In the genomic region with DNA sequence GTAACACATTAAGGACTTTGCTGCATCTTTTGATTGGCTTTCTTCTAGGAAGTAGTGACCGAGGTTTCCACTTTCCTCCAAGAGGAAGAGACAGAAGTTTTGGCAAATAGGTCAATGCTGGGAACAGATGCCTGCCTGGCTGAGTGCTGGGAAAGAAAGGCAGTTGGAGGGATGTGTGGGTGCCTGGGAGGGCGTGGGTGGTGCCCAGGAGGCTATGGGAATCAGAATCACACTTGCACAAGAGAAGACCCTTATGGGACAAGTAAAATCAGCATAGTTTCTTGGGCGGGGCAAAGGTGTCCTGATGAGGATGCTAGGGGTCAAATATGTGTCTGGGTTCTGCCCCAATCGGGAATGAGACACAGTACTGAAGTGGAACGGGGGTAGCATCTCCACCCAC, we compare ENCODE assay signal across 10 cellular contexts. TPM values are rescaled to one million over a fixed set of nuclear protein-coding genes. Genes with fewer than 3 reads are reported as not detected.
DNase-seq lines count a peak whose midpoint lies in the region; ATAC-seq, FAIRE-seq and TF ChIP-seq lines count a peak whose summit lies in the region.
"Had no signal": no experiment of that assay in that cellular context is flagged by ENCODE, and none has a peak within 500 bp of the region (broad histone marks: within the 10 kb centered on the region; RNA-seq: fewer than 3 reads in every experiment).

No MANE protein-coding gene starts in this region.

- no peak overlapping the region for H4K5ac ChIP-seq in IMR-90 (ENCODE audit: low read depth, low read length)

- no peak overlapping the region for H3K4ac ChIP-seq in IMR-90 (ENCODE audit: low read depth, low read length)

- H3K4me3 Mint-ChIP-seq in CD4-positive, alpha-beta memory T cell: peak overlapping the region; percentile 81 to 94 (median 90)
- peak overlapping the region; percentile 85 to 93 (median 91) for H3K4me3 Mint-ChIP-seq in nephron

- no peaks in the 10 kb centered on the region for H3K9me3 ChIP-seq in CD4-positive, alpha-beta memory T cell (ENCODE audit: control insufficient read depth in 1 of 2, low read length in 2 of 2)
- H3K9me3 ChIP-seq in IMR-90 (ENCODE audit: control insufficient read depth, insufficient read depth, low read length) (no peaks in the 10 kb centered on the region), K562 (replicated peaks; ENCODE audit: control insufficient read depth, insufficient read depth, low read depth, low read length) (no peaks in the 10 kb centered on the region)

- no peak overlapping the region for H3K56ac ChIP-seq in IMR-90 (ENCODE audit: extremely low read depth, insufficient read depth, low read length)

- H3K27me3 ChIP-seq in CD4-positive, alpha-beta memory T cell (ENCODE audit: insufficient read depth, low read length): no peaks in the 10 kb centered on the region
- H3K27me3 ChIP-seq in IMR-90 (ENCODE audit: control insufficient read depth, insufficient read depth, low read length): no peaks in the 10 kb centered on the region
- H3K27me3 ChIP-seq in K562 (ENCODE audit: control insufficient read depth in 2 of 2, insufficient read depth in 2 of 2, low read length in 2 of 2): no peaks in the 10 kb centered on the region

- no peak for TF ChIP-seq POLR2A in IMR-90 (IDR thresholded peaks at IDR 0.05; ENCODE audit: low read depth, low read length)
- no peak for TF ChIP-seq POLR2A in K562 (conservative IDR thresholded peaks at IDR 0.05)

- peaks cover 12% of the 10 kb centered on the region for H3K9me1 ChIP-seq in IMR-90 (ENCODE audit: insufficient read depth, low read length)
- no peaks in the 10 kb centered on the region for H3K9me1 ChIP-seq in K562 (ENCODE audit: control insufficient read depth, insufficient read depth, low read length)

- H3K9ac ChIP-seq in IMR-90 (ENCODE audit: low read depth, low read length) (no peak overlapping the region), K562 (ENCODE audit: insufficient read depth in 1 of 2, low read depth in 2 of 2, low read length in 2 of 2) (peak overlapping the region in 1 of 2 experiments; percentile 31; a peak in 1 of 4 replicates)

- H2BK5ac ChIP-seq in IMR-90 (ENCODE audit: low read depth, low read length, poor library complexity, severe bottlenecking): no peak overlapping the region

- H3K79me1 ChIP-seq in IMR-90 (ENCODE audit: low read depth in 1 of 2, low read length in 2 of 2): peaks cover 14 to 25% of the 10 kb centered on the region in 2 experiments; a peak in 3 of 4 replicates

- no peak overlapping the region for H2BK15ac ChIP-seq in IMR-90 (ENCODE audit: low read depth, low read length)

- H2AFZ ChIP-seq in IMR-90 (replicated peaks; ENCODE audit: low read length, poor library complexity) (no peak overlapping the region), K562 (ENCODE audit: low read depth, low read length) (no peak overlapping the region)

- H4K8ac ChIP-seq in IMR-90 (ENCODE audit: low read depth in 2 of 2, low read length in 2 of 2): peak overlapping the region; percentile 68 to 83; a peak in 1 of 4 replicates

- CTCF ChIA-PET in CD4-positive, alpha-beta memory T cell (lab: Charles Lee; ENCODE audit: partially characterized antibody): interaction anchor here (0.8 to 1.5 kb wide), 3 partner anchors 13 to 78 kb away, joined by 3 to 9 read pairs (median 6); no protein-coding TSS in a partner anchor
- CTCF ChIA-PET in IMR-90 (lab: Yijun Ruan, JAX): no interaction called here
- CTCF ChIA-PET in K562 (lab: Yijun Ruan, JAX; ENCODE audit: low intra/inter-chr PET ratio): no interaction called here

- in situ Hi-C loops in IMR-90 (cut with MboI; ENCODE audit: low sequenced_read_pairs): no loop called here
- in situ Hi-C loops in K562 (cut with MboI): no loop called here

- H4K20me1 ChIP-seq in IMR-90 (ENCODE audit: insufficient read depth, low read length): no peaks in the 10 kb centered on the region
- peaks cover 8% of the 10 kb centered on the region; the same call in 1 of the 2 replicates for H4K20me1 ChIP-seq in K562 (replicated peaks; ENCODE audit: control insufficient read depth, insufficient read depth, low read length)

- intact Hi-C loops in CD4-positive, alpha-beta memory T cell (cut with micrococcal nuclease): loop anchor here (1.0 kb wide), 3 partner anchors 14 to 143 kb away; partner anchors contain the start of genes POP5 and UNC119B
- intact Hi-C loops in IMR-90 (cut with micrococcal nuclease): no loop called here
- intact Hi-C loops in K562 (cut with micrococcal nuclease): no loop called here

- H3K4me2 ChIP-seq in IMR-90 (ENCODE audit: low read depth, low read length) (no peak overlapping the region), K562 (ENCODE audit: insufficient read depth, low read length) (0 out of 2 replicates have a peak overlapping the region, but pooled peaks have one; percentile 97)

- peaks cover 13 to 30% (median 20%) of the 10 kb centered on the region in 4 donors for H3K4me1 Mint-ChIP-seq in CD4-positive, alpha-beta memory T cell
- peaks cover 16% of the 10 kb centered on the region for H3K4me1 Mint-ChIP-seq in nephron

- no peak overlapping the region for H4K91ac ChIP-seq in IMR-90 (ENCODE audit: insufficient read depth, low read depth, low read length)

- no peak overlapping the region for H3K14ac ChIP-seq in IMR-90 (replicated peaks; ENCODE audit: low read depth, low read length)

- dilution Hi-C loops in IMR-90 (cut with HindIII; ENCODE audit: low sequenced_read_pairs, unreplicated experiment): no loop called here

- H3K9me3 Mint-ChIP-seq in CD4-positive, alpha-beta memory T cell: no peaks in the 10 kb centered on the region
- H3K9me3 Mint-ChIP-seq in nephron: no peaks in the 10 kb centered on the region

- ATAC-seq in IMR-90 (ENCODE audit: low read depth): no peak
- ATAC-seq in K562: no peak
- ATAC-seq in GM19395 (IDR thresholded peaks at IDR 0.05; ENCODE audit: unreplicated experiment): no peak

- no peak overlapping the region for H3K27ac ChIP-seq in CD4-positive, alpha-beta memory T cell (ENCODE audit: low read depth, low read length)
- H3K27ac ChIP-seq in IMR-90 (ENCODE audit: insufficient read depth, low read length) (no peak overlapping the region), K562 (ENCODE audit: extremely low read depth, low read depth, low read length) (no peak overlapping the region), substantia nigra (ENCODE audit: low read depth, low read length, poor library complexity, severe bottlenecking) (no peak overlapping the region)

- no peak for DNase-seq in CD4-positive, alpha-beta memory T cell
- DNase-seq in IMR-90 (no peak), K562 (ENCODE audit: extremely low read depth in 1 of 4, low spot score in 3 of 4) (no peak), NOMO-1 (lab: John Stamatoyannopoulos, UW; ENCODE audit: unreplicated experiment in 2 of 2) (no peak), substantia nigra (lab: John Stamatoyannopoulos, UW) (no peak), LoVo (ENCODE audit: low spot score) (no peak)
- DNase-seq: NCI-H187; stimulated activated CD4-positive, alpha-beta T cell treated with anti-CD3 and anti-CD28 coated beads, Interleukin-1b, Interleukin-23, amount 100 ng/mL, for 48 hours had no signal

- H3K18ac ChIP-seq in IMR-90 (ENCODE audit: low read depth, low read length): no peak overlapping the region

- WGBS in IMR-90 (ENCODE audit: extremely low coverage in 2 of 2, insufficient read length in 1 of 2), 2 experiments: no CpG with 5 or more reads among the region's 5 CpGs
- WGBS in K562 (ENCODE audit: insufficient coverage, low coverage, missing lambda C conversion rate): 41% methylated on average over 5 of the region's 5 CpGs

- no peak overlapping the region for H2BK120ac ChIP-seq in IMR-90 (ENCODE audit: low read depth, low read length)

- TF ChIP-seq CTCF in IMR-90 (conservative IDR thresholded peaks at IDR 0.05; ENCODE audit: low read depth, low read length) (no peak), K562 (IDR thresholded peaks at IDR 0.05 in 2 of 3, conservative IDR thresholded peaks at IDR 0.05 in 1 of 3; ENCODE audit: insufficient read depth in 2 of 3, low read depth in 1 of 3, low read length in 3 of 3) (no peak), nephron (IDR thresholded peaks at IDR 0.05; ENCODE audit: unreplicated experiment in 3 of 3) (no peak)

- H3K27me3 Mint-ChIP-seq in CD4-positive, alpha-beta memory T cell: no peaks in the 10 kb centered on the region
- H3K27me3 Mint-ChIP-seq in nephron (ENCODE audit: low read depth): peaks cover 5% of the 10 kb centered on the region

- TF ChIP-seq RAD21 in IMR-90 (IDR thresholded peaks at IDR 0.05; ENCODE audit: low read length): no peak
- TF ChIP-seq RAD21 in K562 (CRISPR knock-in tag; conservative IDR thresholded peaks at IDR 0.05 in 1 of 2, IDR thresholded peaks at IDR 0.05 in 1 of 2): no peak

- H3K79me2 ChIP-seq in K562 (ENCODE audit: control insufficient read depth, insufficient read depth, low read length): peaks cover 14% of the 10 kb centered on the region

- no peak for TF ChIP-seq EP300 in K562 (IDR thresholded peaks at IDR 0.05; ENCODE audit: low read length)

- peaks cover 15% of the 10 kb centered on the region for H3K36me3 ChIP-seq in CD4-positive, alpha-beta memory T cell (ENCODE audit: insufficient read depth, low read length)
- H3K36me3 ChIP-seq in IMR-90 (ENCODE audit: control insufficient read depth, insufficient read depth, low read length) (peaks cover 24% of the 10 kb centered on the region), K562 (ENCODE audit: control insufficient read depth, insufficient read depth, low read length) (peaks cover 61% of the 10 kb centered on the region)

- H2AK5ac ChIP-seq in IMR-90 (ENCODE audit: low read depth, low read length): no peak overlapping the region

- H3K4me3 ChIP-seq in CD4-positive, alpha-beta memory T cell (ENCODE audit: low read length in 2 of 2): no peak overlapping the region
- H3K4me3 ChIP-seq in IMR-90 (ENCODE audit: insufficient read depth, low read depth, low read length) (no peak overlapping the region), K562 (no peak overlapping the region)

- H3K27ac Mint-ChIP-seq in CD4-positive, alpha-beta memory T cell: peak overlapping the region in 5 of 7 donors; percentile 17 to 91 (median 72)
- no peak overlapping the region for H3K27ac Mint-ChIP-seq in nephron

- POLR2A ChIA-PET in CD4-positive, alpha-beta memory T cell (lab: Charles Lee; ENCODE audit: partially characterized antibody): interaction anchor here (1.5 kb wide), 1 partner anchor 14 kb away, joined by 5 read pairs; no protein-coding TSS in a partner anchor
- POLR2A ChIA-PET in IMR-90 (lab: Charles Lee; ENCODE audit: unreplicated experiment): no interaction called here
- POLR2A ChIA-PET in K562 (lab: Yijun Ruan, JAX): no interaction called here

- H3K4me1 ChIP-seq in CD4-positive, alpha-beta memory T cell (ENCODE audit: insufficient read depth, low read length): peaks cover 16% of the 10 kb centered on the region
- H3K4me1 ChIP-seq in IMR-90 (ENCODE audit: control insufficient read depth, insufficient read depth, low read length) (peaks cover 14% of the 10 kb centered on the region; the same call in 1 of the 2 replicates), K562 (replicated peaks in 1 of 2; ENCODE audit: control insufficient read depth in 2 of 2, insufficient read depth in 2 of 2, low read length in 2 of 2) (peaks cover 30 to 36% of the 10 kb centered on the region in 2 experiments)

- H2BK20ac ChIP-seq in IMR-90 (ENCODE audit: low read depth, low read length): no peak overlapping the region

- no peak for FAIRE-seq in K562 (lab: Jason Lieb, UNC)

- H3K36me3 Mint-ChIP-seq in CD4-positive, alpha-beta memory T cell: peaks cover 31 to 46% of the 10 kb centered on the region in 2 donors
- peaks cover 49% of the 10 kb centered on the region for H3K36me3 Mint-ChIP-seq in nephron (ENCODE audit: low read depth)

- peak overlapping the region; percentile 46 for H2AK9ac ChIP-seq in IMR-90 (replicated peaks; ENCODE audit: low read depth, low read length, poor library complexity)

- BruUV-seq in IMR-90 (replicated peaks; lab: Mats Ljungman, UMichigan) (no TSS peak), K562 (replicated peaks; lab: Mats Ljungman, UMichigan) (no TSS peak)

- no peak overlapping the region for H3K23ac ChIP-seq in IMR-90 (ENCODE audit: low read depth, low read length)

RNA-seq across cellular contexts. Expression of gene ACADS, which starts 0.9 kb away (rescaled TPM):
- total RNA-seq in CD4-positive, alpha-beta memory T cell: 10 to 100 TPM; 14.9 to 17.1 TPM
- polyA plus RNA-seq in CD4-positive, alpha-beta memory T cell: 10 to 100 TPM; 19.2 to 29.9 TPM
- total RNA-seq in IMR-90 (2012; rRNA removed) (2.9 and 3.1 TPM in 2 replicates), K562 (2014; rRNA removed) (20.2 and 20.3 TPM in 2 replicates), K562 (2014; rRNA removed; fragmentation: Illumina TruSeq; extraction: Trizol) (2.1 and 3.1 TPM in 2 replicates), K562 (2015; rRNA removed; fragmentation: Illumina TruSeq; extraction: Trizol) (8.8 and 9.0 TPM in 2 replicates), K562 (2021) (17.2 and 18.5 TPM in 2 replicates)
- polyA plus RNA-seq in IMR-90 (2012; rRNA removed) (5.5 and 6.5 TPM in 2 replicates), K562 (2011; rRNA removed) (13.6 and 14.1 TPM in 2 replicates), K562 (2014; fragmentation: Illumina TruSeq; extraction: Trizol) (3.3 and 8.3 TPM in 2 replicates), K562 (2014; fragmentation: Nextera tagmentation; extraction: Ambion mirVana) (under 1 TPM; 0.06 to 0.14 TPM), K562 (2014; rRNA removed) (18.3 and 20.3 TPM in 2 replicates)
- 3.2 and 7.1 TPM in 2 replicates for polyA plus RNA-seq in IMR-90 (2012; cell fraction: cytosol; rRNA removed)
- 16.8 and 39.0 TPM in 2 replicates for polyA plus RNA-seq in IMR-90 (2012; cell fraction: nucleus; rRNA removed; ENCODE audit: low replicate concordance)
- 6.2 and 32.9 TPM in 2 replicates for total RNA-seq in K562 (2011; cell fraction: chromatin; rRNA removed; ENCODE audit: low replicate concordance)
- 34.2 and 46.8 TPM in 2 replicates for total RNA-seq in K562 (2011; cell fraction: nucleolus; rRNA removed)
- total RNA-seq in K562 (2011; cell fraction: nucleoplasm; rRNA removed): 17.8 and 18.3 TPM in 2 replicates
- 15.7 and 34.6 TPM in 2 replicates for polyA plus RNA-seq in K562 (2011; cell fraction: cytosol; rRNA removed)
- polyA plus RNA-seq in K562 (2011; cell fraction: nucleus; rRNA removed): 34.9 and 56.3 TPM in 2 replicates
- polyA plus RNA-seq in K562 (2012): 10.1 and 22.2 TPM in 2 replicates
- polyA minus RNA-seq in K562 (2011; rRNA and poly(A)+ RNA removed): 2.3 and 3.0 TPM in 2 replicates
- 10.6 and 11.6 TPM in 2 replicates for polyA minus RNA-seq in K562 (2011; cell fraction: cytosol; rRNA and poly(A)+ RNA removed)
- 11.1 and 14.4 TPM in 2 replicates for polyA minus RNA-seq in K562 (2011; cell fraction: nucleus; rRNA and poly(A)+ RNA removed)

RNA-seq across cellular contexts. Expression of gene UNC119B, which starts 14.5 kb away (rescaled TPM):
- 10 to 100 TPM; 28.7 to 29.1 TPM for total RNA-seq in CD4-positive, alpha-beta memory T cell
- 1 to 10 TPM; 6.9 to 8.4 TPM for polyA plus RNA-seq in CD4-positive, alpha-beta memory T cell
- total RNA-seq in IMR-90 (2012; rRNA removed): 8.4 and 10.3 TPM in 2 replicates
- polyA plus RNA-seq in IMR-90 (2012; rRNA removed): 17.8 and 21.6 TPM in 2 replicates
- 11.0 and 15.5 TPM in 2 replicates for polyA plus RNA-seq in IMR-90 (2012; cell fraction: cytosol; rRNA removed)
- 12.2 and 19.9 TPM in 2 replicates for polyA plus RNA-seq in IMR-90 (2012; cell fraction: nucleus; rRNA removed; ENCODE audit: low replicate concordance)
- 18.7 and 28.7 TPM in 2 replicates for total RNA-seq in K562 (2011; cell fraction: chromatin; rRNA removed; ENCODE audit: low replicate concordance)
- 23.0 and 27.2 TPM in 2 replicates for total RNA-seq in K562 (2011; cell fraction: nucleolus; rRNA removed)
- total RNA-seq in K562 (2011; cell fraction: nucleoplasm; rRNA removed): 21.1 and 23.8 TPM in 2 replicates
- 14.6 and 15.1 TPM in 2 replicates for total RNA-seq in K562 (2014; rRNA removed)
- 11.9 and 13.8 TPM in 2 replicates for total RNA-seq in K562 (2014; rRNA removed; fragmentation: Illumina TruSeq; extraction: Trizol)
- total RNA-seq in K562 (2015; rRNA removed; fragmentation: Illumina TruSeq; extraction: Trizol): 9.2 and 9.3 TPM in 2 replicates
- total RNA-seq in K562 (2021): 22.2 and 25.0 TPM in 2 replicates
- 26.5 and 34.5 TPM in 2 replicates for polyA plus RNA-seq in K562 (2011; rRNA removed)
- polyA plus RNA-seq in K562 (2011; cell fraction: cytosol; rRNA removed): 23.8 and 27.8 TPM in 2 replicates
- polyA plus RNA-seq in K562 (2011; cell fraction: nucleus; rRNA removed): 28.8 and 32.2 TPM in 2 replicates
- polyA plus RNA-seq in K562 (2012): 17.9 and 20.1 TPM in 2 replicates
- 16.5 and 19.5 TPM in 2 replicates for polyA plus RNA-seq in K562 (2014; fragmentation: Illumina TruSeq; extraction: Trizol)
- polyA plus RNA-seq in K562 (2014; fragmentation: Nextera tagmentation; extraction: Ambion mirVana): 1 to 10 TPM; 4.0 to 6.5 TPM
- polyA plus RNA-seq in K562 (2014; rRNA removed): 20.2 and 21.6 TPM in 2 replicates
- polyA minus RNA-seq in K562 (2011; rRNA and poly(A)+ RNA removed): 28.0 and 45.8 TPM in 2 replicates
- polyA minus RNA-seq in K562 (2011; cell fraction: cytosol; rRNA and poly(A)+ RNA removed): 13.2 and 21.8 TPM in 2 replicates
- polyA minus RNA-seq in K562 (2011; cell fraction: nucleus; rRNA and poly(A)+ RNA removed): 17.6 and 18.5 TPM in 2 replicates

RNA-seq across cellular contexts. Expression of gene MLEC, which starts 37.8 kb away (rescaled TPM):
- total RNA-seq in CD4-positive, alpha-beta memory T cell: 10 to 100 TPM; 75.1 to 88.9 TPM
- polyA plus RNA-seq in CD4-positive, alpha-beta memory T cell: 10 to 100 TPM; 38.9 to 61.4 TPM
- total RNA-seq in IMR-90 (2012; rRNA removed) (117 and 137 TPM in 2 replicates), K562 (2014; rRNA removed) (57.8 and 63.6 TPM in 2 replicates), K562 (2014; rRNA removed; fragmentation: Illumina TruSeq; extraction: Trizol) (90.7 and 93.1 TPM in 2 replicates), K562 (2015; rRNA removed; fragmentation: Illumina TruSeq; extraction: Trizol) (102 and 108 TPM in 2 replicates), K562 (2021) (92.9 and 104 TPM in 2 replicates)
- polyA plus RNA-seq in IMR-90 (2012; rRNA removed) (38.6 and 44.1 TPM in 2 replicates), K562 (2011; rRNA removed) (40.2 and 51.9 TPM in 2 replicates), K562 (2014; fragmentation: Illumina TruSeq; extraction: Trizol) (73.7 and 94.6 TPM in 2 replicates), K562 (2014; fragmentation: Nextera tagmentation; extraction: Ambion mirVana) (10 to 100 TPM; 18.5 to 20.5 TPM), K562 (2014; rRNA removed) (40.9 and 45.3 TPM in 2 replicates)
- 9.7 and 13.7 TPM in 2 replicates for polyA plus RNA-seq in IMR-90 (2012; cell fraction: cytosol; rRNA removed)
- polyA plus RNA-seq in IMR-90 (2012; cell fraction: nucleus; rRNA removed; ENCODE audit: low replicate concordance): 5.0 and 22.7 TPM in 2 replicates
- total RNA-seq in K562 (2011; cell fraction: chromatin; rRNA removed; ENCODE audit: low replicate concordance): 88.8 and 90.6 TPM in 2 replicates
- 52.4 and 69.7 TPM in 2 replicates for total RNA-seq in K562 (2011; cell fraction: nucleolus; rRNA removed)
- 97.0 and 104 TPM in 2 replicates for total RNA-seq in K562 (2011; cell fraction: nucleoplasm; rRNA removed)
- polyA plus RNA-seq in K562 (2011; cell fraction: cytosol; rRNA removed): 11.9 and 30.2 TPM in 2 replicates
- polyA plus RNA-seq in K562 (2011; cell fraction: nucleus; rRNA removed): 22.8 and 31.1 TPM in 2 replicates
- polyA plus RNA-seq in K562 (2012): 51.4 and 67.7 TPM in 2 replicates
- polyA minus RNA-seq in K562 (2011; rRNA and poly(A)+ RNA removed): 68.4 and 73.2 TPM in 2 replicates
- 40.9 and 51.9 TPM in 2 replicates for polyA minus RNA-seq in K562 (2011; cell fraction: cytosol; rRNA and poly(A)+ RNA removed)
- polyA minus RNA-seq in K562 (2011; cell fraction: nucleus; rRNA and poly(A)+ RNA removed): 6.3 and 17.9 TPM in 2 replicates

Comparison
In these comparisons a context has a peak if more than half of its experiments do, and no peak if none do; other contexts are left out.
1. H3K27ac Mint-ChIP-seq: peak in CD4-positive, alpha-beta memory T cell (5 of 7); none in nephron (0 of 3).